Comparison of ENCODE assay signal across 18 cellular contexts in genomic region chr2:36382472-36382871, GRCh38. TPM values are rescaled to one million over a fixed set of nuclear protein-coding genes. Genes with fewer than 3 reads are reported as not detected.
DNase-seq lines count a peak whose midpoint lies in the region; ATAC-seq, FAIRE-seq and TF ChIP-seq lines count a peak whose summit lies in the region.
"Had no signal": no experiment of that assay in that cellular context is flagged by ENCODE, and none has a peak within 500 bp of the region (broad histone marks: within the 10 kb centered on the region; RNA-seq: fewer than 3 reads in every experiment).

No MANE protein-coding gene starts in this region.

- peaks cover 97% of the 10 kb centered on the region for H3K4me1 Mint-ChIP-seq in HFFc6 (ENCODE audit: low read depth)

- H3K27me3 Mint-ChIP-seq in HFFc6 (ENCODE audit: insufficient read depth) = peaks cover 22% of the 10 kb centered on the region
- H3K27me3 Mint-ChIP-seq: CD4-positive, alpha-beta memory T cell had no signal

- 0 out of 2 replicates have a peak overlapping the region, but pooled peaks have one; percentile 6 for H3K27ac ChIP-seq in ACC112 (ENCODE audit: low read depth, low read length)
- no peak overlapping the region for H3K27ac ChIP-seq in endothelial cell of umbilical vein (ENCODE audit: insufficient read depth, low read depth, low read length)
- H3K27ac ChIP-seq in PC-9 = no peak overlapping the region
- H3K27ac ChIP-seq in breast epithelium = peak overlapping the region in 1 of 2 donors; percentile 78
- H3K27ac ChIP-seq: BLaER1 had no signal

- no peaks in the 10 kb centered on the region for H3K9me1 ChIP-seq in endothelial cell of umbilical vein (replicated peaks; ENCODE audit: control insufficient read depth, extremely low read depth, insufficient read depth, low read length)

- no peak for FAIRE-seq in endothelial cell of umbilical vein (lab: Jason Lieb, UNC)
- FAIRE-seq: GM12892, GM18507, K562 had no signal

- no peak for ATAC-seq in GM19452 (IDR thresholded peaks at IDR 0.05; ENCODE audit: unreplicated experiment)
- ATAC-seq: K562 had no signal

- TF ChIP-seq CTCF in HFFc6 (IDR thresholded peaks at IDR 0.05) = no peak
- no peak for TF ChIP-seq CTCF in endothelial cell of umbilical vein (IDR thresholded peaks at IDR 0.05; ENCODE audit: extremely low read depth in 1 of 2, insufficient read depth in 1 of 2, low read depth in 1 of 2, low read length in 2 of 2)
- no peak for TF ChIP-seq CTCF in PC-9 (conservative IDR thresholded peaks at IDR 0.05)
- no peak for TF ChIP-seq CTCF in breast epithelium (IDR thresholded peaks at IDR 0.05)

- peaks cover 81% of the 10 kb centered on the region for H3K36me3 Mint-ChIP-seq in HFFc6 (ENCODE audit: low read depth)
- H3K36me3 Mint-ChIP-seq: CD14-positive monocyte; CD4-positive, alpha-beta memory T cell had no signal

- CTCF ChIA-PET in endothelial cell of umbilical vein (lab: Charles Lee) (interaction anchor here (1.3 to 2.8 kb wide), 5 partner anchors 12 to 30 kb away, joined by 5 to 12 read pairs (median 7); no protein-coding TSS in a partner anchor), PC-9 (lab: Charles Lee) (no interaction called here)

- H2AFZ ChIP-seq in ACC112 (ENCODE audit: low read length, unreplicated experiment) = no peak overlapping the region
- H2AFZ ChIP-seq in endothelial cell of umbilical vein (ENCODE audit: low read depth, low read length) = no peak overlapping the region
- no peak overlapping the region for H2AFZ ChIP-seq in PC-9

- peaks cover 15% of the 10 kb centered on the region for H3F3A ChIP-seq in PC-9 (ENCODE audit: insufficient read depth, low read depth)

- no peaks in the 10 kb centered on the region for H3K9me3 ChIP-seq in endothelial cell of umbilical vein (replicated peaks; ENCODE audit: control insufficient read depth, insufficient read depth, low read length)
- H3K9me3 ChIP-seq in PC-9 (ENCODE audit: insufficient read depth, low read depth) = no peaks in the 10 kb centered on the region
- no peaks in the 10 kb centered on the region for H3K9me3 ChIP-seq in breast epithelium
- H3K9me3 ChIP-seq: BLaER1 had no signal

- H3K27me3 ChIP-seq in ACC112 (ENCODE audit: insufficient read depth, low read length) (no peaks in the 10 kb centered on the region), endothelial cell of umbilical vein (ENCODE audit: control insufficient read depth in 2 of 2, insufficient read depth in 2 of 2, low read length in 2 of 2) (no peaks in the 10 kb centered on the region), PC-9 (ENCODE audit: insufficient read depth, low read depth) (no peaks in the 10 kb centered on the region), breast epithelium (no peaks in the 10 kb centered on the region)
- H3K27me3 ChIP-seq: BLaER1 had no signal

- H3K9me3 Mint-ChIP-seq in HFFc6 = no peaks in the 10 kb centered on the region
- H3K9me3 Mint-ChIP-seq: CD14-positive monocyte; CD4-positive, alpha-beta memory T cell had no signal

- POLR2A ChIA-PET in endothelial cell of umbilical vein (lab: Charles Lee) = interaction anchor here (0.8 kb wide), 1 partner anchor 13 kb away, joined by 3 read pairs; no protein-coding TSS in a partner anchor
- POLR2A ChIA-PET in PC-9 (lab: Charles Lee; ENCODE audit: unreplicated experiment) = no interaction called here

- peaks cover 63% of the 10 kb centered on the region for H3K4me1 ChIP-seq in ACC112 (ENCODE audit: control insufficient read depth, insufficient read depth, low read length, unreplicated experiment)
- H3K4me1 ChIP-seq in endothelial cell of umbilical vein (ENCODE audit: control insufficient read depth, extremely low read depth, insufficient read depth, low read length) = peaks cover 97% of the 10 kb centered on the region
- peaks cover 56% of the 10 kb centered on the region for H3K4me1 ChIP-seq in PC-9 (replicated peaks; ENCODE audit: insufficient read depth)
- peaks cover 6 to 7% of the 10 kb centered on the region in 2 donors for H3K4me1 ChIP-seq in breast epithelium

- TF ChIP-seq POLR2A in endothelial cell of umbilical vein (IDR thresholded peaks at IDR 0.05; ENCODE audit: low read depth, low read length) (no peak), breast epithelium (IDR thresholded peaks at IDR 0.05) (no peak)

- H4K20me1 ChIP-seq in endothelial cell of umbilical vein (replicated peaks; ENCODE audit: control insufficient read depth, extremely low read depth, insufficient read depth, low read length) (peaks cover 4% of the 10 kb centered on the region), PC-9 (ENCODE audit: insufficient read depth) (no peaks in the 10 kb centered on the region)

- H3K4me2 ChIP-seq in endothelial cell of umbilical vein (ENCODE audit: insufficient read depth, low read length) (peak overlapping the region; percentile 9), PC-9 (no peak overlapping the region)
- H3K4me2 ChIP-seq: BLaER1 had no signal

- no peak overlapping the region for H3K4me3 Mint-ChIP-seq in HFFc6
- H3K4me3 Mint-ChIP-seq: CD14-positive monocyte; CD4-positive, alpha-beta memory T cell had no signal

- H3K79me2 ChIP-seq in ACC112 (ENCODE audit: control insufficient read depth, insufficient read depth, low read length, unreplicated experiment) = peaks cover 97% of the 10 kb centered on the region
- H3K79me2 ChIP-seq in endothelial cell of umbilical vein (ENCODE audit: control insufficient read depth, insufficient read depth, low read length) = peaks cover 100% of the 10 kb centered on the region
- peaks cover 93% of the 10 kb centered on the region for H3K79me2 ChIP-seq in PC-9 (ENCODE audit: low read depth)

- BruUV-seq in endothelial cell of umbilical vein (replicated peaks; lab: Mats Ljungman, UMichigan) (no TSS peak), PC-9 (replicated peaks; lab: Mats Ljungman, UMichigan) (no TSS peak)

- no peaks in the 10 kb centered on the region for H3K9me2 ChIP-seq in PC-9 (ENCODE audit: insufficient read depth)

- dilution Hi-C loops in endothelial cell of umbilical vein (cut with MboI; ENCODE audit: extremely low pct_ligation_motif_present, low sequenced_read_pairs) = no loop called here

- peak overlapping the region; percentile 84 for H3K27ac Mint-ChIP-seq in HFFc6
- H3K27ac Mint-ChIP-seq: CD14-positive monocyte had no signal

- DNase-seq in HFFc6 = no peak
- DNase-seq in endothelial cell of umbilical vein (ENCODE audit: low read depth, low spot score) = no peak
- no peak for DNase-seq in PC-9
- no peak for DNase-seq in breast epithelium (ENCODE audit: low spot score in 2 of 2)
- DNase-seq: AML-193; CD4-positive, alpha-beta memory T cell; DMS153; DMS79; GDM1; GOT3; H7 had no signal

- H3K9ac ChIP-seq in endothelial cell of umbilical vein (replicated peaks; ENCODE audit: extremely low read depth, insufficient read depth, low read length) = no peak overlapping the region
- H3K9ac ChIP-seq: BLaER1 had no signal

- no peak overlapping the region for H3K4me3 ChIP-seq in ACC112 (ENCODE audit: low read depth, low read length)
- no peak overlapping the region for H3K4me3 ChIP-seq in endothelial cell of umbilical vein (replicated peaks in 1 of 3; ENCODE audit: insufficient read depth in 1 of 3, low read depth in 1 of 3, low read length in 3 of 3)
- no peak overlapping the region for H3K4me3 ChIP-seq in PC-9
- H3K4me3 ChIP-seq in breast epithelium = no peak overlapping the region
- H3K4me3 ChIP-seq: BLaER1, K562 had no signal

- peaks cover 20% of the 10 kb centered on the region for H3K36me3 ChIP-seq in ACC112 (ENCODE audit: insufficient read depth, low read length)
- H3K36me3 ChIP-seq in endothelial cell of umbilical vein (ENCODE audit: control insufficient read depth in 2 of 2, extremely low read depth in 1 of 2, insufficient read depth in 2 of 2, low read length in 2 of 2) = peaks cover 4 to 12% of the 10 kb centered on the region in 2 experiments
- H3K36me3 ChIP-seq in PC-9 (ENCODE audit: low read depth) = peaks cover 17% of the 10 kb centered on the region; the same call in 1 of the 2 replicates
- H3K36me3 ChIP-seq in breast epithelium = no peaks in the 10 kb centered on the region

- intact Hi-C loops in endothelial cell of umbilical vein (cut with micrococcal nuclease) = no loop called here
- intact Hi-C loops in PC-9 (cut with micrococcal nuclease; ENCODE audit: unreplicated experiment) = no loop called here
- intact Hi-C loops in breast epithelium (cut with DNase I; ENCODE audit: low total_unique reads) = no loop called here

TF ChIP-seq in endothelial cell of umbilical vein, 7 proteins besides CTCF, POLR2A, EP300 and RAD21:
- TF ChIP-seq EZH2 (IDR thresholded peaks at IDR 0.05; ENCODE audit: borderline replicate concordance, low read depth, low read length, severe bottlenecking) (no peak), POLR2AphosphoS5 (IDR thresholded peaks at IDR 0.05; ENCODE audit: insufficient read depth, low read depth, low read length) (peak; percentile 15)

RNA-seq across cellular contexts. Expression of gene CRIM1, which starts 26.9 kb away (rescaled TPM):
- 100 to 1,000 TPM; 731 to 946 (median 839) TPM for total RNA-seq in HFFc6 (2021; fragmentation: NEBNext Ultra II Directional; extraction: Animal tissue kit (Norgen Biotek cat#: 25700))
- total RNA-seq in endothelial cell of umbilical vein (649 and 675 TPM in 2 replicates), PC-9 (2021) (133 and 154 TPM in 2 replicates), breast epithelium (100 to 1,000 TPM; 166 to 187 (median 178) TPM)
- polyA plus RNA-seq in endothelial cell of umbilical vein = 422 and 462 TPM in 2 replicates
- polyA plus RNA-seq in endothelial cell of umbilical vein (2011; cell fraction: cytosol; rRNA removed) = 397 and 400 TPM in 2 replicates
- polyA plus RNA-seq in endothelial cell of umbilical vein (2011; cell fraction: nucleus; rRNA removed) = 406 and 467 TPM in 2 replicates
- 369 and 389 TPM in 2 replicates for polyA plus RNA-seq in endothelial cell of umbilical vein (2012)
- 1,644 and 1,810 TPM in 2 replicates for polyA minus RNA-seq in endothelial cell of umbilical vein
- 271 TPM for polyA minus RNA-seq in endothelial cell of umbilical vein (2011; cell fraction: cytosol; rRNA and poly(A)+ RNA removed)
- polyA minus RNA-seq in endothelial cell of umbilical vein (2011; cell fraction: nucleus; rRNA and poly(A)+ RNA removed) = 1,549 and 1,599 TPM in 2 replicates
